ENCODE assay signal across 1 cellular context in the genomic region with DNA sequence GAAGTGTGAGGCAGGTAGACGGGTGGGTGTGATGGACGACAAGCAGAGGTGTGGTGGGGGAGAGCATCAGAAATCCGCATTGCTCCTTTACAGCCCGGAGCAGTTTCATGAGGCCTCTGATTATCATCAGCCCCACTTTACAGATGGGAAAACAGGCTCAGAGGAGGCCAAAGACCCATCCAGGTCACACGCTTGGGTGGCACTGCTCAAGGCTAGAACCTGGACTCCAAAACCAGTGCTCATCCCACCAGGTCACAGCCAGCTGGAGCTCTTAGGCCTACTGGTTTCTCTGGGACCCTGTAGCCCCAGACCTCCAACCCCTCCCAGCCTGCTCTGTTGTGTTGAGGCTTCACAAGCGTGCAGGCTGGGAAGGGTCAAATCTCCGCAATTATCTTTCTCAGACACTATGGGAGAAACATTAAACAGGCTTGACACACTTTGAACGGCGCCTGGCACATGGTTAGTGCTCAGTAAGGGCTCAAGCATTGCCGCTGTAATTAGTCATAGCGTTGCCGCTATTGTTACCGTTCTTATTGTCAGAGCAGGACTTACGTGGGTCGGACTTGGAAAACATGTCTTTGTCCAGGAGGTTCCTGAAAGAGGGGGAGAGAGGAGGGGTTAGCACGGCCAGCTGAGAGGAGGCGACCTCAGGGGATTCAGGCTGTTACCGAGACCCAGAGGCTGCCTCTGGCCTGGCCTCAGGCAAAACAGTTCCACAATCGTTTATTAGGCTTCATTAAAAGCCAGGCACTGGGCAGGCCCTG.
TF ChIP-seq lines count a peak whose summit lies in the region.

No MANE protein-coding gene starts in this region.

TF ChIP-seq in HepG2, 621 proteins besides CTCF, POLR2A, EP300 and RAD21 (continued from another document):
- TF ChIP-seq, protein P1, sequence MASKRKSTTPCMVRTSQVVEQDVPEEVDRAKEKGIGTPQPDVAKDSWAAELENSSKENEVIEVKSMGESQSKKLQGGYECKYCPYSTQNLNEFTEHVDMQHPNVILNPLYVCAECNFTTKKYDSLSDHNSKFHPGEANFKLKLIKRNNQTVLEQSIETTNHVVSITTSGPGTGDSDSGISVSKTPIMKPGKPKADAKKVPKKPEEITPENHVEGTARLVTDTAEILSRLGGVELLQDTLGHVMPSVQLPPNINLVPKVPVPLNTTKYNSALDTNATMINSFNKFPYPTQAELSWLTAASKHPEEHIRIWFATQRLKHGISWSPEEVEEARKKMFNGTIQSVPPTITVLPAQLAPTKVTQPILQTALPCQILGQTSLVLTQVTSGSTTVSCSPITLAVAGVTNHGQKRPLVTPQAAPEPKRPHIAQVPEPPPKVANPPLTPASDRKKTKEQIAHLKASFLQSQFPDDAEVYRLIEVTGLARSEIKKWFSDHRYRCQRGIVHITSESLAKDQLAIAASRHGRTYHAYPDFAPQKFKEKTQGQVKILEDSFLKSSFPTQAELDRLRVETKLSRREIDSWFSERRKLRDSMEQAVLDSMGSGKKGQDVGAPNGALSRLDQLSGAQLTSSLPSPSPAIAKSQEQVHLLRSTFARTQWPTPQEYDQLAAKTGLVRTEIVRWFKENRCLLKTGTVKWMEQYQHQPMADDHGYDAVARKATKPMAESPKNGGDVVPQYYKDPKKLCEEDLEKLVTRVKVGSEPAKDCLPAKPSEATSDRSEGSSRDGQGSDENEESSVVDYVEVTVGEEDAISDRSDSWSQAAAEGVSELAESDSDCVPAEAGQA (IDR thresholded peaks at IDR 0.05; ENCODE audit: low read depth), result no peak
- TF ChIP-seq, protein P1 (CRISPR knock-in tag; IDR thresholded peaks at IDR 0.05; ENCODE audit: borderline replicate concordance), result no peak
- TF ChIP-seq PHF8 (CRISPR knock-in tag; IDR thresholded peaks at IDR 0.05) (no peak), NRL (CRISPR knock-in tag; IDR thresholded peaks at IDR 0.05; ENCODE audit: borderline replicate concordance) (no peak), ZNF749 (CRISPR knock-in tag; IDR thresholded peaks at IDR 0.05; ENCODE audit: borderline replicate concordance) (no peak), HNRNPLL (IDR thresholded peaks at IDR 0.05; ENCODE audit: low read depth, low read length, poor library complexity, severe bottlenecking) (no peak), ZNF629 (CRISPR knock-in tag; conservative IDR thresholded peaks at IDR 0.05) (peak; percentile 79), CHCHD3 (CRISPR knock-in tag; IDR thresholded peaks at IDR 0.05) (no peak)
- TF ChIP-seq, protein P2, sequence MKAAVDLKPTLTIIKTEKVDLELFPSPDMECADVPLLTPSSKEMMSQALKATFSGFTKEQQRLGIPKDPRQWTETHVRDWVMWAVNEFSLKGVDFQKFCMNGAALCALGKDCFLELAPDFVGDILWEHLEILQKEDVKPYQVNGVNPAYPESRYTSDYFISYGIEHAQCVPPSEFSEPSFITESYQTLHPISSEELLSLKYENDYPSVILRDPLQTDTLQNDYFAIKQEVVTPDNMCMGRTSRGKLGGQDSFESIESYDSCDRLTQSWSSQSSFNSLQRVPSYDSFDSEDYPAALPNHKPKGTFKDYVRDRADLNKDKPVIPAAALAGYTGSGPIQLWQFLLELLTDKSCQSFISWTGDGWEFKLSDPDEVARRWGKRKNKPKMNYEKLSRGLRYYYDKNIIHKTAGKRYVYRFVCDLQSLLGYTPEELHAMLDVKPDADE (CRISPR knock-in tag; IDR thresholded peaks at IDR 0.05), result no peak
- TF ChIP-seq, protein P3, sequence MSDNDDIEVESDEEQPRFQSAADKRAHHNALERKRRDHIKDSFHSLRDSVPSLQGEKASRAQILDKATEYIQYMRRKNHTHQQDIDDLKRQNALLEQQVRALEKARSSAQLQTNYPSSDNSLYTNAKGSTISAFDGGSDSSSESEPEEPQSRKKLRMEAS (IDR thresholded peaks at IDR 0.05), result no peak
- TF ChIP-seq, protein P4, sequence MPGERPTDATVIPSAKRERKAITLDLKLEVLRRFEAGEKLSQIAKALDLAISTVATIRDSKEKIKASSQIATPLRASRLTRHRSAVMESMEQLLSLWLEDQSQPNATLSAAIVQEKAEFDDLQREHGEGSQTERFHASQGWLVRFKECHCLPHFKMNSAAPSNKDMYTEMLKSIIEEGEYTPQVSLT (CRISPR knock-in tag; IDR thresholded peaks at IDR 0.05; ENCODE audit: borderline replicate concordance, low read depth), result no peak
